ENCODE assay signal across 21 cellular contexts in genomic region chr5:114325552-114325951, GRCh38. TPM values are rescaled to one million over a fixed set of nuclear protein-coding genes. Genes with fewer than 3 reads are reported as not detected.
DNase-seq lines count a peak whose midpoint lies in the region; ATAC-seq and TF ChIP-seq lines count a peak whose summit lies in the region.
"Had no signal": no experiment of that assay in that cellular context is flagged by ENCODE, and none has a peak within 500 bp of the region (broad histone marks: within the 10 kb centered on the region; RNA-seq: fewer than 3 reads in every experiment).

No MANE protein-coding gene starts in this region.

- H3K27me3 ChIP-seq in body of pancreas (no peaks in the 10 kb centered on the region), left lung (no peaks in the 10 kb centered on the region)

- no peaks in the 10 kb centered on the region for H3K36me3 Mint-ChIP-seq in activated naive CD4-positive, alpha-beta T cell treated with anti-CD3 and anti-CD28 coated beads for 36 hours (ENCODE audit: low read depth)
- H3K36me3 Mint-ChIP-seq: activated naive CD4-positive, alpha-beta T cell treated with anti-CD3 and anti-CD28 coated beads, Interleukin-2, amount 50 U/mL, for 72 hours; type B pancreatic cell had no signal

- TF ChIP-seq CTCF in body of pancreas (IDR thresholded peaks at IDR 0.05) (no peak), left lung (IDR thresholded peaks at IDR 0.05) (no peak)

- H3K4me1 ChIP-seq in body of pancreas (no peaks in the 10 kb centered on the region), left lung (no peaks in the 10 kb centered on the region)

- DNase-seq in ELR (ENCODE audit: low read depth) (peak; percentile 55), body of pancreas (peak in 3 of 4 donors; percentile 11 to 18 (median 13)), left lung (no peak)
- DNase-seq in activated naive CD4-positive, alpha-beta T cell treated with anti-CD3 and anti-CD28 coated beads for 36 hours = no peak
- DNase-seq: cerebellar nuclear complex; GF-D8; head of caudate nucleus; NCI-H1417; nephron progenitor cell; stimulated activated CD4-positive, alpha-beta T cell treated with anti-CD3 and anti-CD28 coated beads, Interleukin-1b, Interleukin-23, amount 100 ng/mL, for 48 hours; T-helper 1 cell had no signal

- intact Hi-C loops in body of pancreas (cut with DNase I) = no loop called here
- intact Hi-C loops in left lung (cut with DNase I) = no loop called here
- intact Hi-C loops in activated naive CD4-positive, alpha-beta T cell treated with anti-CD3 and anti-CD28 coated beads for 36 hours (cut with micrococcal nuclease) = no loop called here

- CTCF ChIA-PET in activated naive CD4-positive, alpha-beta T cell treated with anti-CD3 and anti-CD28 coated beads for 36 hours (lab: Charles Lee) = no interaction called here

- no peaks in the 10 kb centered on the region for H3K9me3 Mint-ChIP-seq in activated naive CD4-positive, alpha-beta T cell treated with anti-CD3 and anti-CD28 coated beads for 36 hours
- H3K9me3 Mint-ChIP-seq: activated naive CD4-positive, alpha-beta T cell treated with anti-CD3 and anti-CD28 coated beads, Interleukin-2, amount 50 U/mL, for 72 hours; nephron progenitor cell had no signal

- H3K27ac ChIP-seq in body of pancreas = no peak overlapping the region
- no peak overlapping the region for H3K27ac ChIP-seq in left lung
- H3K27ac ChIP-seq: C4-2B had no signal

- no peaks in the 10 kb centered on the region for H3K4me1 Mint-ChIP-seq in activated naive CD4-positive, alpha-beta T cell treated with anti-CD3 and anti-CD28 coated beads for 36 hours (ENCODE audit: low read depth)
- H3K4me1 Mint-ChIP-seq: nephron progenitor cell had no signal

- H3K4me3 ChIP-seq in body of pancreas (no peak overlapping the region), left lung (no peak overlapping the region)
- H3K4me3 ChIP-seq: K562 had no signal

- TF ChIP-seq POLR2A in body of pancreas (IDR thresholded peaks at IDR 0.05) = no peak

- H3K9me3 ChIP-seq in body of pancreas = no peaks in the 10 kb centered on the region
- H3K9me3 ChIP-seq in left lung = no peaks in the 10 kb centered on the region

- peak; percentile 41 for ATAC-seq in HG02885 (IDR thresholded peaks at IDR 0.05; ENCODE audit: poor library complexity, unreplicated experiment)
- ATAC-seq in body of pancreas = peak; percentile 33
- peak; percentile 42 for ATAC-seq in left lung
- ATAC-seq in HG03354 (IDR thresholded peaks at IDR 0.05; ENCODE audit: poor library complexity, severe bottlenecking, unreplicated experiment) = no peak
- ATAC-seq in GM18498 (IDR thresholded peaks at IDR 0.05; ENCODE audit: unreplicated experiment) = no peak
- no peak for ATAC-seq in HG03521 (IDR thresholded peaks at IDR 0.05; ENCODE audit: unreplicated experiment)
- ATAC-seq: activated naive CD4-positive, alpha-beta T cell treated with anti-CD3 and anti-CD28 coated beads, Interleukin-2, amount 50 U/mL, for 72 hours; K562; Panc1 had no signal

- no peaks in the 10 kb centered on the region for H3K27me3 Mint-ChIP-seq in activated naive CD4-positive, alpha-beta T cell treated with anti-CD3 and anti-CD28 coated beads for 36 hours (ENCODE audit: low read depth)
- H3K27me3 Mint-ChIP-seq: type B pancreatic cell had no signal

- no peak overlapping the region for H3K4me3 Mint-ChIP-seq in activated naive CD4-positive, alpha-beta T cell treated with anti-CD3 and anti-CD28 coated beads for 36 hours
- H3K4me3 Mint-ChIP-seq: nephron progenitor cell, type B pancreatic cell had no signal

- H3K36me3 ChIP-seq in body of pancreas (replicated peaks in 1 of 2; ENCODE audit: insufficient read depth in 1 of 2, low read depth in 2 of 2) (no peaks in the 10 kb centered on the region), left lung (no peaks in the 10 kb centered on the region)

- no peak overlapping the region for H3K27ac Mint-ChIP-seq in activated naive CD4-positive, alpha-beta T cell treated with anti-CD3 and anti-CD28 coated beads for 36 hours
- H3K27ac Mint-ChIP-seq: nephron progenitor cell, type B pancreatic cell had no signal

- WGBS in body of pancreas, 2 donors = 31 to 47% methylated on average over 3 of the region's 3 CpGs

RNA-seq across cellular contexts. Expression of gene KCNN2, which starts 36.3 kb away (rescaled TPM):
- total RNA-seq in body of pancreas (1 to 10 TPM; 4.6 to 9.6 TPM), left lung (1 to 10 TPM; 2.3 to 3.2 TPM)
- total RNA-seq in activated naive CD4-positive, alpha-beta T cell treated with anti-CD3 and anti-CD28 coated beads for 36 hours = not detected
- total RNA-seq: activated naive CD4-positive, alpha-beta T cell treated with anti-CD3 and anti-CD28 coated beads, Interleukin-2, amount 50 U/mL, for 72 hours; NCI-H460 had no signal

Comparison
In these comparisons a context has a peak if more than half of its experiments do, and no peak if none do; other contexts are left out.
1. DNase-seq: peak in ELR (single experiment) and body of pancreas (3 of 4); none in left lung (0 of 2) and activated naive CD4-positive, alpha-beta T cell treated with anti-CD3 and anti-CD28 coated beads for 36 hours (single experiment).
2. ATAC-seq: peak in HG02885 (single experiment), body of pancreas (single experiment) and left lung (single experiment); none in HG03354 (single experiment), GM18498 (single experiment) and HG03521 (single experiment).